20 cellular contexts compared by ENCODE assay signal in the genomic region with DNA sequence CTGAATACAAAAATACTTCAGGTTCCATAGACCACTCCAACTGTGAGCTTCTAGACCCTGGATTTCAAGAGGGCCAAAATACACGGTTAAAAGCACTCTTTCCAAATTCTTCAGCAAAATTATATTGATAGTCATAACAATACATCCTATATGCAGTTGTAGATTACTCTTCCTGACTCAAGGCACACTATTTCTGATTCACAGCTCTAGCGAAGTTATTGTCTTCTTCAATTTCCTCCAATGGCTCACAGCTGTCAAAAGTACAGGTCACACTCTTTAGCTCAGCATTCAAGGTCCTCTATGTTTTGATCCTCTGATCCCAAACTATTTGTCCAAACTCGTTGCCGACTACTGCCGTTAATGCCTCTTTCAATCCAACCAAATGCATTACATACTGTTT. TPM values are rescaled to one million over a fixed set of nuclear protein-coding genes. Genes with fewer than 3 reads are reported as not detected.
DNase-seq lines count a peak whose midpoint lies in the region; ATAC-seq, FAIRE-seq and TF ChIP-seq lines count a peak whose summit lies in the region.
"Had no signal": no experiment of that assay in that cellular context is flagged by ENCODE, and none has a peak within 500 bp of the region (broad histone marks: within the 10 kb centered on the region; RNA-seq: fewer than 3 reads in every experiment).

No MANE protein-coding gene starts in this region.

- DNase-seq in HT1080 (ENCODE audit: low read depth) (peak; percentile 50), T-helper 17 cell (no peak), keratinocyte (ENCODE audit: low read depth, low spot score) (no peak), suprapubic skin (ENCODE audit: low spot score in 2 of 2) (no peak), NCI-H1694 treated with DMSO at 0.1 percent for 48 hours (lab: John Stamatoyannopoulos, UW) (no peak)
- DNase-seq in activated CD4-positive, alpha-beta memory T cell treated with anti-CD3 and anti-CD28 coated beads, Interleukin-2, amount 10 ng/mL, durations not matched to agents 7 days and 5 days: no peak
- DNase-seq: activated T-cell treated with anti-CD3 and anti-CD28 coated beads, Interleukin-2, amount 50 U/mL, for 72 hours; kidney; stimulated activated CD4-positive, alpha-beta T cell treated with anti-CD3 and anti-CD28 coated beads, Interleukin-2, amount 100 ng/mL, for 24 hours; T-helper 1 cell had no signal

- no peaks in the 10 kb centered on the region for H3K27me3 ChIP-seq in keratinocyte (ENCODE audit: control insufficient read depth, extremely low read depth, insufficient read depth, low read length)
- no peaks in the 10 kb centered on the region for H3K27me3 ChIP-seq in suprapubic skin

- TF ChIP-seq CTCF in keratinocyte (optimal IDR thresholded peaks at IDR 0.05 in 1 of 3, IDR thresholded peaks at IDR 0.05 in 1 of 3, conservative IDR thresholded peaks at IDR 0.05 in 1 of 3; ENCODE audit: extremely low read depth in 1 of 3, insufficient read depth in 2 of 3, low read length in 3 of 3): no peak
- TF ChIP-seq CTCF in suprapubic skin (IDR thresholded peaks at IDR 0.05): no peak

- 89% methylated on average over 5 of the region's 5 CpGs for WGBS in suprapubic skin

- no peak for TF ChIP-seq POLR2A in suprapubic skin (IDR thresholded peaks at IDR 0.05)

- H3K27me3 Mint-ChIP-seq in T-helper 17 cell: no peaks in the 10 kb centered on the region
- H3K27me3 Mint-ChIP-seq in activated CD4-positive, alpha-beta memory T cell treated with anti-CD3 and anti-CD28 coated beads, Interleukin-2, amount 10 ng/mL, durations not matched to agents 7 days and 5 days: no peaks in the 10 kb centered on the region
- H3K27me3 Mint-ChIP-seq: activated naive CD8-positive, alpha-beta T cell had no signal

- dilution Hi-C loops in keratinocyte (cut with MboI; ENCODE audit: extremely low pct_ligation_motif_present, low sequenced_read_pairs): no loop called here

- FAIRE-seq in keratinocyte (lab: Jason Lieb, UNC): no peak
- FAIRE-seq: G401.6, GM12878, kidney had no signal

- peak overlapping the region; percentile 64 for H2AFZ ChIP-seq in keratinocyte (ENCODE audit: control insufficient read depth, low read length)

- H3K27ac ChIP-seq in keratinocyte (ENCODE audit: control insufficient read depth, insufficient read depth, low read length) (peak overlapping the region; percentile 90), suprapubic skin (peak overlapping the region; percentile 49)
- H3K27ac ChIP-seq: VCaP had no signal

- H3K4me1 ChIP-seq in keratinocyte (ENCODE audit: control insufficient read depth, extremely low read depth, insufficient read depth, low read length) (peaks cover 48% of the 10 kb centered on the region), suprapubic skin (no peaks in the 10 kb centered on the region)

- peak overlapping the region; percentile 29 for H3K27ac Mint-ChIP-seq in T-helper 17 cell
- no peak overlapping the region for H3K27ac Mint-ChIP-seq in activated CD4-positive, alpha-beta memory T cell treated with anti-CD3 and anti-CD28 coated beads, Interleukin-2, amount 10 ng/mL, durations not matched to agents 7 days and 5 days
- H3K27ac Mint-ChIP-seq: activated naive CD8-positive, alpha-beta T cell; activated T-cell treated with anti-CD3 and anti-CD28 coated beads, Interleukin-2, amount 50 U/mL, for 72 hours; brain; IgD-negative memory B cell; mesothelial cell of epicardium had no signal

- peak overlapping the region; percentile 75 for H3K9ac ChIP-seq in keratinocyte (ENCODE audit: control insufficient read depth, extremely low read depth, insufficient read depth, low read length)

- no peaks in the 10 kb centered on the region for H3K9me3 Mint-ChIP-seq in activated CD4-positive, alpha-beta memory T cell treated with anti-CD3 and anti-CD28 coated beads, Interleukin-2, amount 10 ng/mL, durations not matched to agents 7 days and 5 days
- H3K9me3 Mint-ChIP-seq: activated T-cell treated with anti-CD3 and anti-CD28 coated beads, Interleukin-2, amount 50 U/mL, for 72 hours; IgD-negative memory B cell; neural crest cell had no signal

- H4K20me1 ChIP-seq in keratinocyte (ENCODE audit: control insufficient read depth, extremely low read depth, insufficient read depth, low read length): no peaks in the 10 kb centered on the region

- no peak overlapping the region for H3K4me3 Mint-ChIP-seq in T-helper 17 cell
- no peak overlapping the region for H3K4me3 Mint-ChIP-seq in activated CD4-positive, alpha-beta memory T cell treated with anti-CD3 and anti-CD28 coated beads, Interleukin-2, amount 10 ng/mL, durations not matched to agents 7 days and 5 days
- H3K4me3 Mint-ChIP-seq: activated naive CD8-positive, alpha-beta T cell; activated T-cell treated with anti-CD3 and anti-CD28 coated beads, Interleukin-2, amount 50 U/mL, for 72 hours; brain; IgD-negative memory B cell; mesothelial cell of epicardium; neural crest cell had no signal

- H3K4me2 ChIP-seq in keratinocyte (ENCODE audit: control insufficient read depth, extremely low read depth, insufficient read depth, low read depth, low read length): peak overlapping the region; percentile 81

- no peaks in the 10 kb centered on the region for H3K9me1 ChIP-seq in keratinocyte (ENCODE audit: control insufficient read depth, extremely low read depth, insufficient read depth, low read length)

- H3K36me3 ChIP-seq in keratinocyte (ENCODE audit: control insufficient read depth in 2 of 2, extremely low read depth in 1 of 2, insufficient read depth in 2 of 2, low read length in 2 of 2): no peaks in the 10 kb centered on the region
- no peaks in the 10 kb centered on the region for H3K36me3 ChIP-seq in suprapubic skin

- H3K9me3 ChIP-seq in T-helper 17 cell (ENCODE audit: control insufficient read depth, low read length, poor library complexity, severe bottlenecking) (no peaks in the 10 kb centered on the region), keratinocyte (ENCODE audit: control insufficient read depth, low read depth, low read length) (no peaks in the 10 kb centered on the region), suprapubic skin (no peaks in the 10 kb centered on the region)

- no peak overlapping the region for H3K4me3 ChIP-seq in keratinocyte (ENCODE audit: control insufficient read depth in 2 of 3, extremely low read depth in 1 of 3, insufficient read depth in 2 of 3, low read depth in 1 of 3, low read length in 3 of 3)
- H3K4me3 ChIP-seq in suprapubic skin: no peak overlapping the region
- H3K4me3 ChIP-seq: GM12878 had no signal

- TF ChIP-seq EP300 in suprapubic skin (IDR thresholded peaks at IDR 0.05): no peak

- CTCF ChIA-PET in activated CD4-positive, alpha-beta memory T cell treated with anti-CD3 and anti-CD28 coated beads, Interleukin-2, amount 10 ng/mL, durations not matched to agents 7 days and 5 days (lab: Charles Lee): interaction anchor here (1.0 to 2.8 kb wide), 4 partner anchors 12 to 325 kb away, joined by 4 to 15 read pairs (median 8); no protein-coding TSS in a partner anchor

- POLR2A ChIA-PET in activated CD4-positive, alpha-beta memory T cell treated with anti-CD3 and anti-CD28 coated beads, Interleukin-2, amount 10 ng/mL, durations not matched to agents 7 days and 5 days (lab: Charles Lee): interaction anchor here (0.6 to 1.2 kb wide), 4 partner anchors 11 to 54 kb away, joined by 3 to 5 read pairs (median 4); no protein-coding TSS in a partner anchor

- H3K4me1 Mint-ChIP-seq in T-helper 17 cell: peaks cover 6% of the 10 kb centered on the region
- peaks cover 14% of the 10 kb centered on the region for H3K4me1 Mint-ChIP-seq in activated CD4-positive, alpha-beta memory T cell treated with anti-CD3 and anti-CD28 coated beads, Interleukin-2, amount 10 ng/mL, durations not matched to agents 7 days and 5 days
- H3K4me1 Mint-ChIP-seq: brain, IgD-negative memory B cell, neural crest cell had no signal

- no peak for ATAC-seq in T-helper 17 cell
- ATAC-seq in HG03280 (IDR thresholded peaks at IDR 0.05; ENCODE audit: unreplicated experiment): no peak
- ATAC-seq: activated T-cell treated with anti-CD3 and anti-CD28 coated beads, Interleukin-2, amount 50 U/mL, for 72 hours; esophagus mucosa had no signal

- H3K79me2 ChIP-seq in keratinocyte (ENCODE audit: control insufficient read depth, insufficient read depth, low read length): no peaks in the 10 kb centered on the region

- H3K36me3 Mint-ChIP-seq in T-helper 17 cell (ENCODE audit: low read depth): peaks cover 3% of the 10 kb centered on the region
- H3K36me3 Mint-ChIP-seq in activated CD4-positive, alpha-beta memory T cell treated with anti-CD3 and anti-CD28 coated beads, Interleukin-2, amount 10 ng/mL, durations not matched to agents 7 days and 5 days (ENCODE audit: low read depth): no peaks in the 10 kb centered on the region
- H3K36me3 Mint-ChIP-seq: activated naive CD8-positive, alpha-beta T cell; brain; IgD-negative memory B cell; mesothelial cell of epicardium had no signal

RNA-seq across cellular contexts. Expression of a gene that starts 13.5 kb away (rescaled TPM):
- total RNA-seq in HT1080 (2014; rRNA removed; shearing (Covaris generic)): 50.9 and 52.2 TPM in 2 replicates
- polyA plus RNA-seq in HT1080 (2015; cell fraction: cytosol; rRNA removed): 39.4 and 42.8 TPM in 2 replicates
- 121 and 125 TPM in 2 replicates for polyA plus RNA-seq in HT1080 (2015; cell fraction: nucleus; rRNA removed)
- total RNA-seq in T-helper 17 cell (not detected), suprapubic skin (10 to 100 TPM in 3 of 4 donors, 1 to 10 TPM in 1; 8.0 to 32.2 (median 17.1) TPM)
- polyA plus RNA-seq in keratinocyte: 10.4 to 14.7 TPM (median 12.8 TPM) in 3 replicates
- 117 TPM for polyA plus RNA-seq in keratinocyte (2011; ENCODE audit: low read depth)
- polyA plus RNA-seq in keratinocyte (2011; cell fraction: cytosol; rRNA removed): 8.5 and 14.1 TPM in 2 replicates
- 32.3 and 35.1 TPM in 2 replicates for polyA plus RNA-seq in keratinocyte (2011; cell fraction: nucleus; rRNA removed)
- 30.0 and 53.1 TPM in 2 replicates for polyA plus RNA-seq in keratinocyte (2012; ENCODE audit: low replicate concordance)
- polyA minus RNA-seq in keratinocyte: 8.4 to 10.0 TPM (median 9.7 TPM) in 3 replicates
- 10.9 TPM for polyA minus RNA-seq in keratinocyte (2011; cell fraction: cytosol; rRNA and poly(A)+ RNA removed)
- polyA minus RNA-seq in keratinocyte (2011; cell fraction: nucleus; rRNA and poly(A)+ RNA removed): 15.5 and 40.6 TPM in 2 replicates
- under 1 TPM; 0.25 to 0.40 TPM for total RNA-seq in activated CD4-positive, alpha-beta memory T cell treated with anti-CD3 and anti-CD28 coated beads, Interleukin-2, amount 10 ng/mL, durations not matched to agents 7 days and 5 days
- total RNA-seq: activated T-cell treated with anti-CD3 and anti-CD28 coated beads, Interleukin-2, amount 50 U/mL, for 72 hours had no signal

Comparison
In these comparisons a context has a peak if more than half of its experiments do, and no peak if none do; other contexts are left out.
1. RNA of a gene that starts 13.5 kb away (total RNA-seq): 50.9 to 52.2 TPM in HT1080 and 8.0 to 32.2 TPM in suprapubic skin; not detected in T-helper 17 cell and 0.25 to 0.40 TPM in activated CD4-positive, alpha-beta memory T cell treated with anti-CD3 and anti-CD28 coated beads, Interleukin-2, amount 10 ng/mL, durations not matched to agents 7 days and 5 days; every median in the first group is over 4 times any median in the second.